Comparison of ENCODE assay signal across 8 cellular contexts in genomic region chr22:20320659-20321551, GRCh38. TPM values are rescaled to one million over a fixed set of nuclear protein-coding genes. Genes with fewer than 3 reads are reported as not detected.
DNase-seq lines count a peak whose midpoint lies in the region; ATAC-seq, FAIRE-seq and TF ChIP-seq lines count a peak whose summit lies in the region.
"Not testable (repeated sequence)": the region's sequence is repeated elsewhere in the genome, so short reads cannot be mapped to it uniquely, and the experiment has no call there.

No MANE protein-coding gene starts in this region.

- not testable (repeated sequence) for DNase-seq in A549 (ENCODE audit: low read depth in 1 of 2, low spot score in 1 of 2); choroid plexus epithelial cell (ENCODE audit: low read depth); heart right ventricle; smooth muscle cell (lab: John Stamatoyannopoulos, UW; ENCODE audit: unreplicated experiment)
- DNase-seq in NCI-H2227 (lab: John Stamatoyannopoulos, UW; ENCODE audit: unreplicated experiment): peak; percentile 29
- peak; percentile 47 for DNase-seq in activated CD8-positive, alpha-beta memory T cell treated with anti-CD3 and anti-CD28 coated beads, Interleukin-2, amount 10 ng/mL, durations not matched to agents 7 days and 5 days

- not testable (repeated sequence) for H3F3A ChIP-seq in smooth muscle cell (ENCODE audit: low read depth)

- H3K4me1 Mint-ChIP-seq in activated CD8-positive, alpha-beta memory T cell treated with anti-CD3 and anti-CD28 coated beads, Interleukin-2, amount 10 ng/mL, durations not matched to agents 7 days and 5 days: peaks cover 59% of the 10 kb centered on the region

- H3K9me3 ChIP-seq in A549; heart right ventricle; mucosa of stomach (ENCODE audit: control insufficient read depth, low read length); smooth muscle cell (replicated peaks; ENCODE audit: low read depth): not testable (repeated sequence)

- ATAC-seq in A549 (peak; percentile 8 to 37; a peak in 4 of 6 replicates), GM21619 (IDR thresholded peaks at IDR 0.05; ENCODE audit: unreplicated experiment) (peak; percentile 6), heart right ventricle (peak in 7 of 8 donors; percentile 15 to 58 (median 42))
- ATAC-seq in activated CD8-positive, alpha-beta memory T cell treated with anti-CD3 and anti-CD28 coated beads, Interleukin-2, amount 10 ng/mL, durations not matched to agents 7 days and 5 days: not testable (repeated sequence)

- not testable (repeated sequence) for H3K27me3 ChIP-seq in heart right ventricle; mucosa of stomach (ENCODE audit: control insufficient read depth, insufficient read depth, low read length); smooth muscle cell (ENCODE audit: low read depth)

- not testable (repeated sequence) for TF ChIP-seq EP300 in A549 (IDR thresholded peaks at IDR 0.05)

- peak overlapping the region; percentile 97 to 99 for H3K27ac ChIP-seq in A549
- peak overlapping the region; percentile 77 to 98 (median 93) for H3K27ac ChIP-seq in heart right ventricle
- peak overlapping the region; percentile 78 for H3K27ac ChIP-seq in smooth muscle cell (ENCODE audit: low read depth)

- H3K36me3 Mint-ChIP-seq in activated CD8-positive, alpha-beta memory T cell treated with anti-CD3 and anti-CD28 coated beads, Interleukin-2, amount 10 ng/mL, durations not matched to agents 7 days and 5 days: not testable (repeated sequence)

- not testable (repeated sequence) for H3K27me3 Mint-ChIP-seq in activated CD8-positive, alpha-beta memory T cell treated with anti-CD3 and anti-CD28 coated beads, Interleukin-2, amount 10 ng/mL, durations not matched to agents 7 days and 5 days

- TF ChIP-seq RAD21 in A549 (conservative IDR thresholded peaks at IDR 0.05 in 1 of 2, IDR thresholded peaks at IDR 0.05 in 1 of 2): not testable (repeated sequence)

- H3K4me1 ChIP-seq in A549 (peaks cover 14% of the 10 kb centered on the region), heart right ventricle (peaks cover 13 to 47% (median 35%) of the 10 kb centered on the region in 9 donors), mucosa of stomach (ENCODE audit: control insufficient read depth, insufficient read depth, low read length) (peaks cover 15% of the 10 kb centered on the region)
- not testable (repeated sequence) for H3K4me1 ChIP-seq in smooth muscle cell (ENCODE audit: low read depth)

- not testable (repeated sequence) for H3K9me3 Mint-ChIP-seq in activated CD8-positive, alpha-beta memory T cell treated with anti-CD3 and anti-CD28 coated beads, Interleukin-2, amount 10 ng/mL, durations not matched to agents 7 days and 5 days (ENCODE audit: low read depth)

- peak overlapping the region; percentile 91 for H3K4me2 ChIP-seq in A549
- peak overlapping the region; percentile 100 for H3K4me2 ChIP-seq in smooth muscle cell

- CTCF ChIA-PET in A549 (lab: Yijun Ruan, JAX): not testable (repeated sequence)
- CTCF ChIA-PET in activated CD8-positive, alpha-beta memory T cell treated with anti-CD3 and anti-CD28 coated beads, Interleukin-2, amount 10 ng/mL, durations not matched to agents 7 days and 5 days (lab: Charles Lee): interaction anchor here (1.7 kb wide), 2 partner anchors 35 to 164 kb away, joined by 3 to 5 read pairs; no protein-coding TSS in a partner anchor

- not testable (repeated sequence) for H3K36me3 ChIP-seq in heart right ventricle; mucosa of stomach (ENCODE audit: control insufficient read depth, insufficient read depth, low read length); smooth muscle cell (ENCODE audit: low read depth)

- H3K4me3 ChIP-seq in A549 (peak overlapping the region; percentile 99), choroid plexus epithelial cell (ENCODE audit: low read depth, low read length) (peak overlapping the region; percentile 86), heart right ventricle (peak overlapping the region; percentile 66 to 98 (median 90)), mucosa of stomach (ENCODE audit: low read length) (peak overlapping the region; percentile 44), smooth muscle cell (peak overlapping the region; percentile 97)

- H3K9ac ChIP-seq in mucosa of stomach (ENCODE audit: low read length): peak overlapping the region; percentile 93
- H3K9ac ChIP-seq in smooth muscle cell (ENCODE audit: low read depth): peak overlapping the region; percentile 89

- not testable (repeated sequence) for FAIRE-seq in A549 (lab: Jason Lieb, UNC)

- intact Hi-C loops in heart right ventricle (cut with DNase I): loop anchor here in 2 of 10 donors (5.0 to 10.0 kb wide), 2 partner anchors 71 to 296 kb away; partner anchors contain the start of genes TANGO2 (in 1 of the 2) and ZNF74 (in 1 of the 2)

- peaks cover 21% of the 10 kb centered on the region for H4K20me1 ChIP-seq in smooth muscle cell (ENCODE audit: low read depth)

- peak overlapping the region; percentile 80 for H3K27ac Mint-ChIP-seq in activated CD8-positive, alpha-beta memory T cell treated with anti-CD3 and anti-CD28 coated beads, Interleukin-2, amount 10 ng/mL, durations not matched to agents 7 days and 5 days

- TF ChIP-seq CTCF in A549 (IDR thresholded peaks at IDR 0.05); choroid plexus epithelial cell (conservative IDR thresholded peaks at IDR 0.05; ENCODE audit: low read depth, low read length); heart right ventricle (IDR thresholded peaks at IDR 0.05); smooth muscle cell (IDR thresholded peaks at IDR 0.05; ENCODE audit: borderline replicate concordance, insufficient read depth, poor library complexity, severe bottlenecking): not testable (repeated sequence)

- not testable (repeated sequence) for TF ChIP-seq POLR2A in A549 (IDR thresholded peaks at IDR 0.05; ENCODE audit: low read length)

- peak overlapping the region; percentile 87 for H3K4me3 Mint-ChIP-seq in activated CD8-positive, alpha-beta memory T cell treated with anti-CD3 and anti-CD28 coated beads, Interleukin-2, amount 10 ng/mL, durations not matched to agents 7 days and 5 days

- peaks cover 25% of the 10 kb centered on the region for H3K79me2 ChIP-seq in smooth muscle cell (ENCODE audit: low read depth)

- WGBS in A549 (ENCODE audit: missing lambda C conversion rate): 44% methylated on average over 12 of the region's 20 CpGs
- 19 to 32% methylated on average over 20 of the region's 20 CpGs for WGBS in heart right ventricle, 2 donors
- WGBS in smooth muscle cell (ENCODE audit: low lambda C conversion rate): 45% methylated on average over 20 of the region's 20 CpGs

- POLR2A ChIA-PET in A549 (lab: Yijun Ruan, JAX): not testable (repeated sequence)

- peak overlapping the region; percentile 94 for H2AFZ ChIP-seq in smooth muscle cell (ENCODE audit: low read depth)

RNA-seq across cellular contexts. Expression of gene DGCR6L, which starts 1.0 kb away (rescaled TPM):
- polyA plus RNA-seq in A549 (2011; rRNA removed) (15.5 and 17.9 TPM in 2 replicates), A549 (2017; fragmentation: RNase III; extraction: RNeasy Plus Mini Kit Qiagen cat#74134 plus additional on column Dnase treatment) (23.1 to 27.0 TPM (median 26.1 TPM) in 3 replicates), heart right ventricle (10 to 100 TPM; 57.3 to 90.3 TPM), smooth muscle cell (74.8 and 77.6 TPM in 2 replicates)
- 40.4 and 47.6 TPM in 2 replicates for polyA plus RNA-seq in A549 (2012; cell fraction: cytosol; rRNA removed)
- polyA plus RNA-seq in A549 (2012; cell fraction: nucleus; rRNA removed): 28.0 and 33.9 TPM in 2 replicates
- 6.4 and 9.4 TPM in 2 replicates for polyA minus RNA-seq in A549 (2011; rRNA and poly(A)+ RNA removed)
- 10 to 100 TPM; 45.0 to 46.6 TPM for total RNA-seq in activated CD8-positive, alpha-beta memory T cell treated with anti-CD3 and anti-CD28 coated beads, Interleukin-2, amount 10 ng/mL, durations not matched to agents 7 days and 5 days
- total RNA-seq in heart right ventricle (10 to 100 TPM; 37.9 to 65.9 (median 40.5) TPM), smooth muscle cell (22.2 and 30.3 TPM in 2 replicates)

RNA-seq across cellular contexts. Expression of gene RTN4R, which starts 52.8 kb away (rescaled TPM):
- 1.0 and 1.2 TPM in 2 replicates for polyA plus RNA-seq in A549 (2011; rRNA removed)
- 3.8 and 7.5 TPM in 2 replicates for polyA plus RNA-seq in A549 (2012; cell fraction: cytosol; rRNA removed)
- 4.4 and 10.4 TPM in 2 replicates for polyA plus RNA-seq in A549 (2012; cell fraction: nucleus; rRNA removed)
- polyA plus RNA-seq in A549 (2017; fragmentation: RNase III; extraction: RNeasy Plus Mini Kit Qiagen cat#74134 plus additional on column Dnase treatment): 2.1 to 2.8 TPM (median 2.7 TPM) in 3 replicates
- 0.62 and 1.0 TPM in 2 replicates for polyA minus RNA-seq in A549 (2011; rRNA and poly(A)+ RNA removed)
- 1 to 10 TPM; 1.4 to 2.5 TPM for total RNA-seq in activated CD8-positive, alpha-beta memory T cell treated with anti-CD3 and anti-CD28 coated beads, Interleukin-2, amount 10 ng/mL, durations not matched to agents 7 days and 5 days
- total RNA-seq in heart right ventricle: 1 to 10 TPM in 5 of 10 donors, under 1 TPM in 5; 0.56 to 2.5 (median 0.93) TPM
- 1 to 10 TPM in 1 of 2 donors, under 1 TPM in 1; 0.59 to 1.5 TPM for polyA plus RNA-seq in heart right ventricle
- total RNA-seq in smooth muscle cell: 1.8 and 3.9 TPM in 2 replicates
- 4.7 and 8.4 TPM in 2 replicates for polyA plus RNA-seq in smooth muscle cell

Comparison
In these comparisons a context has a peak if more than half of its experiments do, and no peak if none do; other contexts are left out.
1. H3K4me3 ChIP-seq: peak in every context shown above with its lines; median percentile 99 in A549; 97 in smooth muscle cell; 90 in heart right ventricle; 86 in choroid plexus epithelial cell; 44 in mucosa of stomach.